8 cellular contexts compared by ENCODE assay signal in the genomic region with DNA sequence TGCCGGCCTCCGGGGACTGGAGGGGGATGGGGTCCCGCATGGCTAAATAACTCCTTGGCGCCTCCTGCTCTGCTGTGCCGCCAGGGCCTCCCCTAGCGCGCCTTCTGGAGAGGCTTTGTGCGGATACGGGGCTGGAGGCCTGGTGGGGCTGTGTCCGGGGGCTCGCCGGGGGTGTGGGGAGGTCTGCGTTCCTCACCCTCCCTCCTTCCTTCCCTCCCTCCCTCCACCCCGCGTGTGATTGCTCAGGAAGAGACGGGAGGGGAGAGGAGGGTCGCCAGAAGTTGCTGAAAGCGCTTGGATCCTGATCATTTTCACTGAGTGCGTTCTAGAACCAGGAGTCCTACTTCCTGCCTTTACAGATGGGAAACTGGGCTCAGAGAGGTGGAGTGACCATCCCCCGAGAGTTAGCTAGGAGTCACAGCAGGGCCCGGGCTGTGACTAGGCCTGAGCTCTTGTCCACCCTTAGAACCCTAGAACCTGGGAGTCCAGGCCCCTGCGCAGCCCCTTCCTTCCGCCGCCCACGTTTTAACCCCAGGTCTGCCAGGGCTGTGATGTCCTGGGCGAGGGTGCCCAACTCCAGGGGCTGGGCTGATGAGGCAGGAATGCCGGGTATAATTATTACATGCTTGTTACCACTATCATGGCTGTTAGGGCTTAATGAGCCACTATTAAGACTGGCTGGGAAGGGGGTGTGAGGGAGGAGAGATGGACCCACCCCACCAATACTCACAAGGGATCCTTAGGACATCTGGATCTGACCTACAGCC. TPM values are rescaled to one million over a fixed set of nuclear protein-coding genes. Genes with fewer than 3 reads are reported as not detected.
DNase-seq lines count a peak whose midpoint lies in the region; ATAC-seq and TF ChIP-seq lines count a peak whose summit lies in the region.

No MANE protein-coding gene starts in this region.

- no peaks in the 10 kb centered on the region for H3K9me3 ChIP-seq in A673 (ENCODE audit: low read depth, low read length, poor library complexity, severe bottlenecking)

- no peaks in the 10 kb centered on the region for H3K9me3 Mint-ChIP-seq in stimulated activated naive B cell treated with anti-CD40 and anti-IgM and Interleukin-4, amounts not matched to agents 10 μg/mL and 1 μg/mL and 100 μg/mL, for 72 hours

- H3K27ac ChIP-seq in A673 (ENCODE audit: low read depth, low read length, poor library complexity, severe bottlenecking): peak overlapping the region; percentile 100

- H3K4me1 ChIP-seq in A673 (ENCODE audit: insufficient read depth, low read length, poor library complexity, severe bottlenecking): peaks cover 23% of the 10 kb centered on the region

- TF ChIP-seq CTCF in A673 (conservative IDR thresholded peaks at IDR 0.05; ENCODE audit: low read depth, low read length) (no peak), astrocyte of the spinal cord (IDR thresholded peaks at IDR 0.05; ENCODE audit: low read depth, low read length) (peak; percentile 30)

- peak overlapping the region; percentile 99 for H3K27ac Mint-ChIP-seq in stimulated activated naive B cell treated with anti-CD40 and anti-IgM and Interleukin-4, amounts not matched to agents 10 μg/mL and 1 μg/mL and 100 μg/mL, for 72 hours

- in situ Hi-C loops in astrocyte of the spinal cord (cut with HindIII; ENCODE audit: low sequenced_read_pairs): no loop called here

- H3K27me3 ChIP-seq in A673 (replicated peaks; ENCODE audit: insufficient read depth, low read depth, low read length, poor library complexity): no peaks in the 10 kb centered on the region

- peaks cover 18% of the 10 kb centered on the region for H3K36me3 ChIP-seq in A673 (ENCODE audit: insufficient read depth, low read length, poor library complexity, severe bottlenecking)

- peaks cover 37 to 39% of the 10 kb centered on the region in 2 donors for H3K36me3 Mint-ChIP-seq in stimulated activated naive B cell treated with anti-CD40 and anti-IgM and Interleukin-4, amounts not matched to agents 10 μg/mL and 1 μg/mL and 100 μg/mL, for 72 hours

- intact Hi-C loops in A673 (cut with micrococcal nuclease; ENCODE audit: unreplicated experiment): no loop called here

- peak overlapping the region; percentile 94 to 95 for H3K4me3 Mint-ChIP-seq in stimulated activated naive B cell treated with anti-CD40 and anti-IgM and Interleukin-4, amounts not matched to agents 10 μg/mL and 1 μg/mL and 100 μg/mL, for 72 hours

- peak in 1 of 2 donors; percentile 52 for ATAC-seq in stimulated activated naive B cell treated with anti-CD40 and anti-IgM and Interleukin-4, amounts not matched to agents 10 μg/mL and 1 μg/mL and 100 μg/mL, for 72 hours (replicated peaks)
- ATAC-seq in GM21576 (IDR thresholded peaks at IDR 0.05; ENCODE audit: unreplicated experiment): no peak

- H3K27me3 Mint-ChIP-seq in stimulated activated naive B cell treated with anti-CD40 and anti-IgM and Interleukin-4, amounts not matched to agents 10 μg/mL and 1 μg/mL and 100 μg/mL, for 72 hours: peaks cover 0 to 4% of the 10 kb centered on the region in 2 donors

- peak overlapping the region; percentile 46 for H3K4me3 ChIP-seq in A673 (ENCODE audit: low read depth, low read length, poor library complexity, severe bottlenecking)
- H3K4me3 ChIP-seq in GM08714 (ENCODE audit: low read length): peak overlapping the region; percentile 52; the same call in 1 of the 2 replicates
- H3K4me3 ChIP-seq in astrocyte of the spinal cord (ENCODE audit: low read depth, low read length): peak overlapping the region; percentile 45

- POLR2A ChIA-PET in A673 (lab: Charles Lee; ENCODE audit: low non-redundant PET): interaction anchor here (0.6 to 3.1 kb wide), 14 partner anchors 10 to 490 kb away, joined by 3 to 88 read pairs (median 9); a partner anchor contains a TSS

- peaks cover 52 to 74% of the 10 kb centered on the region in 2 donors for H3K4me1 Mint-ChIP-seq in stimulated activated naive B cell treated with anti-CD40 and anti-IgM and Interleukin-4, amounts not matched to agents 10 μg/mL and 1 μg/mL and 100 μg/mL, for 72 hours

- CTCF ChIA-PET in A673 (lab: Charles Lee): interaction anchor here (0.5 to 2.0 kb wide), 3 partner anchors 23 to 46 kb away, joined by 3 to 9 read pairs (median 5); no protein-coding TSS in a partner anchor

- DNase-seq in A673 (ENCODE audit: low spot score) (no peak), NCI-H526 (lab: John Stamatoyannopoulos, UW) (peak; percentile 35 to 41), astrocyte of the spinal cord (ENCODE audit: low read depth, low spot score) (no peak), kidney glomerular epithelial cell (lab: John Stamatoyannopoulos, UW) (peak; percentile 80), 8988T (no peak)
- peak; percentile 42 for DNase-seq in stimulated activated naive B cell treated with anti-CD40 and anti-IgM and Interleukin-4, amounts not matched to agents 10 μg/mL and 1 μg/mL and 100 μg/mL, for 72 hours

- TSS peak; percentile 89 for BruUV-seq in A673 (replicated peaks; lab: Mats Ljungman, UMichigan)

RNA-seq across cellular contexts. Expression of a gene that starts 0.8 kb away (rescaled TPM):
- 128 and 136 TPM in 2 replicates for total RNA-seq in A673 (2021)

RNA-seq across cellular contexts. Expression of a gene that starts 8.0 kb away (rescaled TPM):
- total RNA-seq in A673 (2021): 10.2 and 12.0 TPM in 2 replicates

RNA-seq across cellular contexts. Expression of a gene that starts 40.7 kb away (rescaled TPM):
- 252 and 262 TPM in 2 replicates for total RNA-seq in A673 (2021)

RNA-seq across cellular contexts. Expression of a gene that starts 56.0 kb away (rescaled TPM):
- not detected in 2 replicates for total RNA-seq in A673 (2021)

RNA-seq across cellular contexts. Expression of a gene that starts 58.2 kb away (rescaled TPM):
- total RNA-seq in A673 (2021): 15.8 and 23.0 TPM in 2 replicates

Comparison
In these comparisons a context has a peak if more than half of its experiments do, and no peak if none do; other contexts are left out.
1. DNase-seq: peak in NCI-H526 (2 of 2), kidney glomerular epithelial cell (single experiment) and stimulated activated naive B cell treated with anti-CD40 and anti-IgM and Interleukin-4, amounts not matched to agents 10 μg/mL and 1 μg/mL and 100 μg/mL, for 72 hours (single experiment); none in A673 (single experiment), astrocyte of the spinal cord (single experiment) and 8988T (single experiment).
2. Peak in every context shown above with its lines, with median percentiles within 50 percentile points of each other: H3K4me3 ChIP-seq.